15 cellular contexts compared by ENCODE assay signal in genomic region chr9:95753762-95754465, GRCh38.
DNase-seq lines count a peak whose midpoint lies in the region; ATAC-seq, FAIRE-seq and TF ChIP-seq lines count a peak whose summit lies in the region.
"Had no signal": no experiment of that assay in that cellular context is flagged by ENCODE, and none has a peak within 500 bp of the region (broad histone marks: within the 10 kb centered on the region; RNA-seq: fewer than 3 reads in every experiment).

No MANE protein-coding gene starts in this region.

- DNase-seq in NCI-H1092 treated with DMSO at 0.1 percent for 48 hours (lab: John Stamatoyannopoulos, UW) (peak; percentile 85), body of pancreas (peak in 2 of 4 donors; percentile 18 to 25), kidney (peak; percentile 86), testis (peak; percentile 78)
- DNase-seq in activated CD4-positive, alpha-beta T cell treated with anti-CD3 and anti-CD28 coated beads for 36 hours: no peak
- no peak for DNase-seq in activated CD4-positive, alpha-beta T cell treated with anti-CD3 and anti-CD28 coated beads for 4 hours
- DNase-seq in CD8-positive, alpha-beta memory T cell: no peak
- DNase-seq: activated naive CD8-positive, alpha-beta T cell treated with anti-CD3 and anti-CD28 coated beads for 36 hours; immature natural killer cell; NCI-H2107; SHP77; stimulated activated CD4-positive, alpha-beta T cell treated with anti-CD3 and anti-CD28 coated beads, Interleukin-2, amount 100 ng/mL, for 48 hours had no signal

- CTCF ChIA-PET in activated CD4-positive, alpha-beta T cell treated with anti-CD3 and anti-CD28 coated beads for 36 hours (lab: Charles Lee): interaction anchor here (0.9 kb wide), 1 partner anchor 13 kb away, joined by 3 read pairs; no protein-coding TSS in a partner anchor
- CTCF ChIA-PET in CD8-positive, alpha-beta memory T cell (lab: Charles Lee): no interaction called here

- no peaks in the 10 kb centered on the region for H3K36me3 ChIP-seq in body of pancreas (replicated peaks in 1 of 2; ENCODE audit: insufficient read depth in 1 of 2, low read depth in 2 of 2)
- H3K36me3 ChIP-seq in kidney (ENCODE audit: control insufficient read depth in 1 of 2, insufficient read depth in 2 of 2, low read length in 2 of 2): no peaks in the 10 kb centered on the region
- no peaks in the 10 kb centered on the region for H3K36me3 ChIP-seq in testis (ENCODE audit: low read depth, missing control alignments)
- H3K36me3 ChIP-seq in CD8-positive, alpha-beta memory T cell (ENCODE audit: insufficient read depth, low read length): no peaks in the 10 kb centered on the region

- POLR2A ChIA-PET in activated CD4-positive, alpha-beta T cell treated with anti-CD3 and anti-CD28 coated beads for 36 hours (lab: Charles Lee): no interaction called here
- POLR2A ChIA-PET in CD8-positive, alpha-beta memory T cell (lab: Charles Lee): no interaction called here

- no peaks in the 10 kb centered on the region for H3K9me3 ChIP-seq in body of pancreas
- H3K9me3 ChIP-seq in kidney (ENCODE audit: control insufficient read depth in 1 of 2, low read length in 2 of 2): no peaks in the 10 kb centered on the region
- no peaks in the 10 kb centered on the region for H3K9me3 ChIP-seq in testis
- no peaks in the 10 kb centered on the region for H3K9me3 ChIP-seq in CD8-positive, alpha-beta memory T cell (ENCODE audit: low read length)

- H3K4me3 ChIP-seq in body of pancreas (no peak overlapping the region), kidney (ENCODE audit: low read length in 2 of 2) (no peak overlapping the region), testis (no peak overlapping the region)
- no peak overlapping the region for H3K4me3 ChIP-seq in CD8-positive, alpha-beta memory T cell (ENCODE audit: low read length)

- H3K4me1 ChIP-seq in body of pancreas (peaks cover 32% of the 10 kb centered on the region), kidney (ENCODE audit: control insufficient read depth in 1 of 2, insufficient read depth in 1 of 2, low read depth in 1 of 2, low read length in 2 of 2) (peaks cover 0 to 2% of the 10 kb centered on the region in 2 donors), testis (peaks cover 44% of the 10 kb centered on the region)
- peaks cover 18% of the 10 kb centered on the region for H3K4me1 ChIP-seq in CD8-positive, alpha-beta memory T cell (ENCODE audit: insufficient read depth, low read length)

- no peak overlapping the region for H3K27ac Mint-ChIP-seq in activated CD4-positive, alpha-beta T cell treated with anti-CD3 and anti-CD28 coated beads for 36 hours
- H3K27ac Mint-ChIP-seq in CD8-positive, alpha-beta memory T cell: peak overlapping the region in 1 of 8 donors; percentile 61
- H3K27ac Mint-ChIP-seq: activated naive CD8-positive, alpha-beta T cell treated with anti-CD3 and anti-CD28 coated beads for 36 hours; immature natural killer cell had no signal

- TF ChIP-seq POLR2A in body of pancreas (IDR thresholded peaks at IDR 0.05) (no peak), testis (IDR thresholded peaks at IDR 0.05) (no peak)

- FAIRE-seq in kidney (lab: Jason Lieb, UNC): no peak
- FAIRE-seq: GM12891, HTR-8/SVneo had no signal

- H3K36me3 Mint-ChIP-seq in activated CD4-positive, alpha-beta T cell treated with anti-CD3 and anti-CD28 coated beads for 36 hours (ENCODE audit: low read depth): no peaks in the 10 kb centered on the region
- H3K36me3 Mint-ChIP-seq in CD8-positive, alpha-beta memory T cell: no peaks in the 10 kb centered on the region
- H3K36me3 Mint-ChIP-seq: activated naive CD8-positive, alpha-beta T cell treated with anti-CD3 and anti-CD28 coated beads for 36 hours; immature natural killer cell had no signal

- intact Hi-C loops in body of pancreas (cut with DNase I) (no loop called here), kidney (cut with DNase I) (no loop called here), testis (cut with DNase I; ENCODE audit: low total_unique reads) (no loop called here)
- intact Hi-C loops in activated CD4-positive, alpha-beta T cell treated with anti-CD3 and anti-CD28 coated beads for 36 hours (cut with DNase I, micrococcal nuclease): no loop called here

- H3K4me3 Mint-ChIP-seq in activated CD4-positive, alpha-beta T cell treated with anti-CD3 and anti-CD28 coated beads for 36 hours: no peak overlapping the region
- H3K4me3 Mint-ChIP-seq in CD8-positive, alpha-beta memory T cell: no peak overlapping the region
- H3K4me3 Mint-ChIP-seq: activated naive CD8-positive, alpha-beta T cell treated with anti-CD3 and anti-CD28 coated beads for 36 hours; immature natural killer cell had no signal

- H3K27me3 ChIP-seq in body of pancreas (no peaks in the 10 kb centered on the region), testis (no peaks in the 10 kb centered on the region)
- H3K27me3 ChIP-seq in CD8-positive, alpha-beta memory T cell (ENCODE audit: insufficient read depth, low read length, poor library complexity, severe bottlenecking): no peaks in the 10 kb centered on the region

- no peak overlapping the region for H3K27ac ChIP-seq in body of pancreas
- H3K27ac ChIP-seq in kidney (ENCODE audit: low read depth in 2 of 2, low read length in 2 of 2): no peak overlapping the region
- peak overlapping the region in 1 of 2 donors; percentile 50 for H3K27ac ChIP-seq in testis
- H3K27ac ChIP-seq in CD8-positive, alpha-beta memory T cell (ENCODE audit: low read depth, low read length): no peak overlapping the region

- H3K4me1 Mint-ChIP-seq in activated CD4-positive, alpha-beta T cell treated with anti-CD3 and anti-CD28 coated beads for 36 hours: peaks cover 10% of the 10 kb centered on the region
- H3K4me1 Mint-ChIP-seq in CD8-positive, alpha-beta memory T cell: peaks cover 14 to 26% (median 15%) of the 10 kb centered on the region in 3 donors

- H3K27me3 Mint-ChIP-seq in activated CD4-positive, alpha-beta T cell treated with anti-CD3 and anti-CD28 coated beads for 36 hours: peaks cover 7% of the 10 kb centered on the region
- H3K27me3 Mint-ChIP-seq in CD8-positive, alpha-beta memory T cell: peaks cover 5 to 8% of the 10 kb centered on the region in 2 donors

- 55 to 66% methylated on average over 5 to 7 of the region's 7 CpGs for WGBS in body of pancreas, 2 donors
- 42 to 48% methylated on average over 7 of the region's 7 CpGs for WGBS in testis, 2 donors

- no peaks in the 10 kb centered on the region for H3K9me3 Mint-ChIP-seq in activated CD4-positive, alpha-beta T cell treated with anti-CD3 and anti-CD28 coated beads for 36 hours (ENCODE audit: low read depth)
- H3K9me3 Mint-ChIP-seq in CD8-positive, alpha-beta memory T cell: no peaks in the 10 kb centered on the region
- H3K9me3 Mint-ChIP-seq: activated naive CD8-positive, alpha-beta T cell treated with anti-CD3 and anti-CD28 coated beads for 36 hours; immature natural killer cell had no signal

- no peak overlapping the region for H3K9ac ChIP-seq in kidney (ENCODE audit: low read length in 2 of 2)

- ATAC-seq in body of pancreas (peak; percentile 19), GM18511 (IDR thresholded peaks at IDR 0.05; ENCODE audit: unreplicated experiment) (no peak)
- no peak for ATAC-seq in activated CD4-positive, alpha-beta T cell treated with anti-CD3 and anti-CD28 coated beads for 36 hours

- TF ChIP-seq CTCF in body of pancreas (IDR thresholded peaks at IDR 0.05): no peak
- no peak for TF ChIP-seq CTCF in kidney (IDR thresholded peaks at IDR 0.05; ENCODE audit: borderline replicate concordance, extremely low read depth, insufficient read depth)
- no peak for TF ChIP-seq CTCF in testis (IDR thresholded peaks at IDR 0.05)

Comparison
In these comparisons a context has a peak if more than half of its experiments do, and no peak if none do; other contexts are left out.
1. DNase-seq: peak in NCI-H1092 treated with DMSO at 0.1 percent for 48 hours (single experiment), kidney (single experiment) and testis (single experiment); none in activated CD4-positive, alpha-beta T cell treated with anti-CD3 and anti-CD28 coated beads for 36 hours (single experiment), activated CD4-positive, alpha-beta T cell treated with anti-CD3 and anti-CD28 coated beads for 4 hours (0 of 2) and CD8-positive, alpha-beta memory T cell (0 of 5).